1 cellular context compared by ENCODE assay signal in genomic region chr17:951388-952132, GRCh38.
A peak's percentile ranks its signal among the peaks of the same experiment; 100 is the strongest.
TF ChIP-seq lines count a peak whose summit lies in the region.

No MANE protein-coding gene starts in this region.

TF ChIP-seq in GM12878, 131 proteins besides CTCF, POLR2A, EP300 and RAD21:
- TF ChIP-seq RUNX3 (IDR thresholded peaks at IDR 0.05; ENCODE audit: low read length) (0 out of 2 replicates have a peak, but pooled peaks have one; percentile 6), ZNF24 (IDR thresholded peaks at IDR 0.05) (no peak), USF2 (IDR thresholded peaks at IDR 0.05; ENCODE audit: borderline replicate concordance, low read depth, low read length) (no peak), TARDBP (IDR thresholded peaks at IDR 0.05; ENCODE audit: borderline replicate concordance) (no peak), POU2F2 (IDR thresholded peaks at IDR 0.05; ENCODE audit: borderline replicate concordance, low read depth, low read length) (no peak), ATF3 (IDR thresholded peaks at IDR 0.05; ENCODE audit: borderline replicate concordance, extremely low read depth, low read depth, low read length) (no peak)
